ENCODE assay signal across 24 cellular contexts in genomic region chr2:203971236-203971635, GRCh38.
"Had no signal": no experiment of that assay in that cellular context is flagged by ENCODE, and none has a peak within 500 bp of the region (broad histone marks: within the 10 kb centered on the region; RNA-seq: fewer than 3 reads in every experiment).

No MANE protein-coding gene starts in this region.

- H3K27ac ChIP-seq: body of pancreas had no signal

- H3K4me1 ChIP-seq: body of pancreas had no signal

- FAIRE-seq: colon, frontal cortex, TTC549 had no signal

- H3K27me3 ChIP-seq: body of pancreas had no signal

- DNase-seq: activated CD4-positive, alpha-beta memory T cell treated with anti-CD3 and anti-CD28 coated beads, Interleukin-2, amount 10 ng/mL, durations not matched to agents 7 days and 5 days; activated CD4-positive, alpha-beta T cell treated with anti-CD3 and anti-CD28 coated beads for 36 hours; activated CD4-positive, alpha-beta T cell treated with anti-CD3 and anti-CD28 coated beads, Interleukin-2, amount 10 ng/mL, durations not matched to agents 24 days and 14 days; activated CD4-positive, CD25-positive, alpha-beta regulatory T cell; activated CD4-positive, CD25-positive, alpha-beta regulatory T cell treated with anti-CD3 and anti-CD28 coated beads, Interleukin-2, amount 50 U/mL, for 72 hours; activated CD8-positive, alpha-beta memory T cell treated with anti-CD3 and anti-CD28 coated beads, Interleukin-2, amount 50 U/mL, for 48 hours; activated gamma-delta T cell; activated naive CD4-positive, alpha-beta T cell; activated naive CD4-positive, alpha-beta T cell treated with anti-CD3 and anti-CD28 coated beads, Interleukin-2, amount 10 ng/mL, durations not matched to agents 7 days and 5 days; activated naive CD8-positive, alpha-beta T cell treated with anti-CD3 and anti-CD28 coated beads, Interleukin-2, amount 10 ng/mL, durations not matched to agents 7 days and 5 days; activated T-cell treated with anti-CD3 and anti-CD28 coated beads for 4 hours; activated T-cell treated with anti-CD3 and anti-CD28 coated beads, Interleukin-2, amount 50 U/mL, for 24 hours; activated T-cell treated with anti-CD3 and anti-CD28 coated beads, Interleukin-2, amount 50 U/mL, for 72 hours; body of pancreas; caudate nucleus; effector CD8-positive, alpha-beta T cell; endodermal cell; head of caudate nucleus; T-helper 2 cell had no signal

- ATAC-seq: activated CD4-positive, alpha-beta T cell treated with anti-CD3 and anti-CD28 coated beads for 36 hours; activated naive CD4-positive, alpha-beta T cell treated with anti-CD3 and anti-CD28 coated beads, Interleukin-2, amount 50 U/mL, for 72 hours; activated T-cell treated with anti-CD3 and anti-CD28 coated beads, Interleukin-2, amount 50 U/mL, for 72 hours; body of pancreas; esophagus mucosa had no signal

- H3K4me3 ChIP-seq: body of pancreas had no signal

- H3K9me3 ChIP-seq: body of pancreas had no signal
